1 cellular context compared by ENCODE assay signal in genomic region chr20:38151455-38151854, GRCh38.
TF ChIP-seq lines count a peak whose summit lies in the region.

No MANE protein-coding gene starts in this region.

TF ChIP-seq in GM23338, 12 proteins besides CTCF, POLR2A, EP300 and RAD21 (continued from another document):
- no peak for TF ChIP-seq REST (IDR thresholded peaks at IDR 0.05; ENCODE audit: unreplicated experiment)
- no peak for TF ChIP-seq ZNF462 (CRISPR knock-in tag; IDR thresholded peaks at IDR 0.05)
- TF ChIP-seq EZH2 (IDR thresholded peaks at IDR 0.05; ENCODE audit: low read depth, unreplicated experiment), result no peak
- no peak for TF ChIP-seq NANOG (IDR thresholded peaks at IDR 0.05; ENCODE audit: borderline replicate concordance)
